19 cellular contexts compared by ENCODE assay signal in genomic region chr10:34811968-34812514, GRCh38. TPM values are rescaled to one million over a fixed set of nuclear protein-coding genes. Genes with fewer than 3 reads are reported as not detected.
A peak's percentile ranks its signal among the peaks of the same experiment; 100 is the strongest.
DNase-seq lines count a peak whose midpoint lies in the region; ATAC-seq and TF ChIP-seq lines count a peak whose summit lies in the region.
"Had no signal": no experiment of that assay in that cellular context is flagged by ENCODE, and none has a peak within 500 bp of the region (broad histone marks: within the 10 kb centered on the region; RNA-seq: fewer than 3 reads in every experiment).

No MANE protein-coding gene starts in this region.

- DNase-seq in DMS 273 (lab: John Stamatoyannopoulos, UW; ENCODE audit: unreplicated experiment): peak; percentile 64
- DNase-seq in DMS 273 treated with DMSO at 0.1 percent for 48 hours (lab: John Stamatoyannopoulos, UW): no peak
- peak; percentile 28 for DNase-seq in astrocyte of the cerebellum (ENCODE audit: low read depth)
- DNase-seq in kidney glomerular epithelial cell (lab: John Stamatoyannopoulos, UW): peak; percentile 55
- DNase-seq in type B pancreatic cell (ENCODE audit: extremely low spot score, unreplicated experiment): no peak
- DNase-seq in naive thymus-derived CD8-positive, alpha-beta T cell: no peak
- DNase-seq: activated naive CD8-positive, alpha-beta T cell treated with anti-CD3 and anti-CD28 coated beads for 36 hours; BE2C; GDM1; HCEC 1CT; left cardiac atrium; NCI-H187 treated with DMSO at 0.1 percent for 48 hours; occipital lobe; right cardiac atrium; stimulated activated naive CD8-positive, alpha-beta T cell treated with anti-CD3 and anti-CD28 coated beads, Interleukin-15, Interleukin-2, amounts not matched to agents 100 U/mL and 50 U/mL, for 24 hours had no signal

- peak overlapping the region; percentile 95 for H3K4me3 Mint-ChIP-seq in type B pancreatic cell
- no peak overlapping the region for H3K4me3 Mint-ChIP-seq in naive thymus-derived CD8-positive, alpha-beta T cell
- H3K4me3 Mint-ChIP-seq: activated naive CD8-positive, alpha-beta T cell treated with anti-CD3 and anti-CD28 coated beads for 36 hours; IgD-negative memory B cell had no signal

- peaks cover 5% of the 10 kb centered on the region for H3K27me3 Mint-ChIP-seq in type B pancreatic cell
- peaks cover 35 to 69% (median 53%) of the 10 kb centered on the region in 5 donors for H3K27me3 Mint-ChIP-seq in naive thymus-derived CD8-positive, alpha-beta T cell

- POLR2A ChIA-PET in naive thymus-derived CD8-positive, alpha-beta T cell (lab: Charles Lee): no interaction called here

- H3K27ac Mint-ChIP-seq in type B pancreatic cell: peak overlapping the region; percentile 20
- H3K27ac Mint-ChIP-seq in naive thymus-derived CD8-positive, alpha-beta T cell: no peak overlapping the region
- H3K27ac Mint-ChIP-seq: activated naive CD8-positive, alpha-beta T cell treated with anti-CD3 and anti-CD28 coated beads for 36 hours had no signal

- H3K9me3 Mint-ChIP-seq in type B pancreatic cell: no peaks in the 10 kb centered on the region
- peaks cover 0 to 2% (median 0%) of the 10 kb centered on the region in 9 donors for H3K9me3 Mint-ChIP-seq in naive thymus-derived CD8-positive, alpha-beta T cell
- H3K9me3 Mint-ChIP-seq: activated naive CD8-positive, alpha-beta T cell treated with anti-CD3 and anti-CD28 coated beads for 36 hours; IgD-negative memory B cell had no signal

- no peak for TF ChIP-seq CTCF in astrocyte of the cerebellum (IDR thresholded peaks at IDR 0.05; ENCODE audit: low read depth, low read length, missing control alignments)
- TF ChIP-seq CTCF in type B pancreatic cell (conservative IDR thresholded peaks at IDR 0.05): no peak

- no peaks in the 10 kb centered on the region for H3K36me3 Mint-ChIP-seq in type B pancreatic cell
- H3K36me3 Mint-ChIP-seq in naive thymus-derived CD8-positive, alpha-beta T cell: no peaks in the 10 kb centered on the region
- H3K36me3 Mint-ChIP-seq: activated naive CD8-positive, alpha-beta T cell treated with anti-CD3 and anti-CD28 coated beads for 36 hours; IgD-negative memory B cell had no signal

- H3K4me1 Mint-ChIP-seq in type B pancreatic cell (ENCODE audit: unreplicated experiment): peaks cover 58% of the 10 kb centered on the region
- peaks cover 4 to 26% (median 21%) of the 10 kb centered on the region in 4 donors for H3K4me1 Mint-ChIP-seq in naive thymus-derived CD8-positive, alpha-beta T cell

- ATAC-seq in GM18520 (IDR thresholded peaks at IDR 0.05; ENCODE audit: unreplicated experiment): no peak
- no peak for ATAC-seq in GM21717 (IDR thresholded peaks at IDR 0.05; ENCODE audit: unreplicated experiment)
- no peak for ATAC-seq in naive thymus-derived CD8-positive, alpha-beta T cell
- ATAC-seq: left cardiac atrium; right cardiac atrium; stimulated activated naive CD8-positive, alpha-beta T cell treated with anti-CD3 and anti-CD28 coated beads, Interleukin-15, Interleukin-2, amounts not matched to agents 100 U/mL and 50 U/mL, for 24 hours had no signal

- H3K4me3 ChIP-seq in astrocyte of the cerebellum (ENCODE audit: low read depth, low read length): no peak overlapping the region
- H3K4me3 ChIP-seq: tibial nerve had no signal

- in situ Hi-C loops in astrocyte of the cerebellum (cut with HindIII; ENCODE audit: low sequenced_read_pairs): no loop called here

RNA-seq across cellular contexts. Expression of gene PARD3, which starts 3.1 kb away (rescaled TPM):
- total RNA-seq in type B pancreatic cell (ENCODE audit: low replicate concordance): 52.3 and 54.1 TPM in 2 replicates
- under 1 TPM; 0.14 to 0.18 TPM for total RNA-seq in naive thymus-derived CD8-positive, alpha-beta T cell
- polyA plus RNA-seq in naive thymus-derived CD8-positive, alpha-beta T cell: under 1 TPM; 0.10 to 0.51 (median 0.40) TPM
- polyA plus RNA-seq: IgD-negative memory B cell had no signal

Comparison
In these comparisons a context has a peak if more than half of its experiments do, and no peak if none do; other contexts are left out.
1. DNase-seq: peak in DMS 273 (single experiment), astrocyte of the cerebellum (single experiment) and kidney glomerular epithelial cell (single experiment); none in DMS 273 treated with DMSO at 0.1 percent for 48 hours (single experiment), type B pancreatic cell (single experiment) and naive thymus-derived CD8-positive, alpha-beta T cell (0 of 10).
2. RNA of gene PARD3, which starts 3.1 kb away (total RNA-seq): 52.3 to 54.1 TPM in type B pancreatic cell; 0.14 to 0.18 TPM in naive thymus-derived CD8-positive, alpha-beta T cell; every median in the first group is over 10 times any median in the second.